In the genomic region with DNA sequence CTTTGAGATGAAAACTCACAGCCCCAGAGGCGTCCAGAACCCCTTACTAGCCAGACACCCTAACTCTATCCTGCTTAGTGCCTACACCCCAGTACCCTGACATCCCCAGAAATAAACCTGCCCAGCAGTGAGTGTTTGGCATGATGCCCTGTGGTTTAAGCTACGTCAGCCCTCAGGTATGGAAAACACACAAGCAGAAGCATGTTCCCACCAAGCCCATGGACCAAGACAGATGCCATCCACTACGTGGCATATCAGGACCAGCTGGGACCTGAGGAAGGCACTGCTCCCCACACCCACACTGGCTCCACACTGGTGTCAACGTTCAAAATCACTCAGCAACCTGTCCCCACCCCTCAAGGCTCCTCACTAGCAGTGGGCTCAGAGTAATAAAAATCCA, we compare ENCODE assay signal across 1 cellular context.
TF ChIP-seq lines count a peak whose summit lies in the region.

No MANE protein-coding gene starts in this region.

TF ChIP-seq in IMR-90, 13 proteins besides CTCF, POLR2A, EP300 and RAD21 (continued from another document):
- TF ChIP-seq, protein P1, sequence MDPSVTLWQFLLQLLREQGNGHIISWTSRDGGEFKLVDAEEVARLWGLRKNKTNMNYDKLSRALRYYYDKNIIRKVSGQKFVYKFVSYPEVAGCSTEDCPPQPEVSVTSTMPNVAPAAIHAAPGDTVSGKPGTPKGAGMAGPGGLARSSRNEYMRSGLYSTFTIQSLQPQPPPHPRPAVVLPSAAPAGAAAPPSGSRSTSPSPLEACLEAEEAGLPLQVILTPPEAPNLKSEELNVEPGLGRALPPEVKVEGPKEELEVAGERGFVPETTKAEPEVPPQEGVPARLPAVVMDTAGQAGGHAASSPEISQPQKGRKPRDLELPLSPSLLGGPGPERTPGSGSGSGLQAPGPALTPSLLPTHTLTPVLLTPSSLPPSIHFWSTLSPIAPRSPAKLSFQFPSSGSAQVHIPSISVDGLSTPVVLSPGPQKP (IDR thresholded peaks at IDR 0.05; ENCODE audit: borderline replicate concordance, low read depth, low read length), result no peak
- TF ChIP-seq CHD1 (IDR thresholded peaks at IDR 0.05; ENCODE audit: low read depth, low read length) (no peak), BHLHE40 (IDR thresholded peaks at IDR 0.05; ENCODE audit: low read depth, low read length) (no peak), RFX5 (IDR thresholded peaks at IDR 0.05; ENCODE audit: low read depth, low read length) (no peak)
